29 cellular contexts compared by ENCODE assay signal in genomic region chr13:103656329-103656728, GRCh38.
"Had no signal": no experiment of that assay in that cellular context is flagged by ENCODE, and none has a peak within 500 bp of the region (broad histone marks: within the 10 kb centered on the region; RNA-seq: fewer than 3 reads in every experiment).

No MANE protein-coding gene starts in this region.

- H3K36me3 ChIP-seq: ascending aorta, breast epithelium, cardiac muscle cell, colonic mucosa had no signal

- H3K27me3 ChIP-seq: ascending aorta, breast epithelium, cardiac muscle cell, colonic mucosa had no signal

- FAIRE-seq: frontal cortex had no signal

- H3K4me1 ChIP-seq: ascending aorta, breast epithelium, colonic mucosa had no signal

- H3K4me3 Mint-ChIP-seq: activated CD4-positive, alpha-beta memory T cell treated with anti-CD3 and anti-CD28 coated beads for 36 hours; activated CD4-positive, alpha-beta T cell treated with anti-CD3 and anti-CD28 coated beads for 36 hours; activated CD4-positive, alpha-beta T cell treated with anti-CD3 and anti-CD28 coated beads, Interleukin-2, amount 10 ng/mL, durations not matched to agents 24 days and 14 days; activated CD8-positive, alpha-beta memory T cell treated with anti-CD3 and anti-CD28 coated beads, Interleukin-2, amount 10 ng/mL, durations not matched to agents 7 days and 5 days; activated CD8-positive, alpha-beta T cell treated with anti-CD3 and anti-CD28 coated beads, Interleukin-2, amount 10 ng/mL, durations not matched to agents 7 days and 5 days; activated naive CD4-positive, alpha-beta T cell treated with anti-CD3 and anti-CD28 coated beads, Interleukin-2, amount 10 ng/mL, durations not matched to agents 7 days and 5 days; activated naive CD8-positive, alpha-beta T cell treated with anti-CD3 and anti-CD28 coated beads, Interleukin-2, amount 10 ng/mL, durations not matched to agents 7 days and 5 days; activated T-helper 1 cell treated with anti-CD3 and anti-CD28 coated beads, Interleukin-12 subunit alpha, Interleukin-12 subunit beta, Interleukin-2, Interleukin-4 antibody, amounts not matched to agents 30 ng/mL and 10 ng/mL and 1 ng/mL, durations not matched to agents 14 hours and 24 hours and 36 hours; T-helper 17 cell had no signal

- DNase-seq: activated CD4-positive, alpha-beta memory T cell treated with anti-CD3 and anti-CD28 coated beads for 36 hours; activated CD4-positive, alpha-beta T cell treated with anti-CD3 and anti-CD28 coated beads for 36 hours; activated CD4-positive, alpha-beta T cell treated with anti-CD3 and anti-CD28 coated beads, Interleukin-2, amount 10 ng/mL, durations not matched to agents 24 days and 14 days; activated CD4-positive, CD25-positive, alpha-beta regulatory T cell; activated CD4-positive, CD25-positive, alpha-beta regulatory T cell treated with anti-CD3 and anti-CD28 coated beads, Interleukin-2, amount 50 U/mL, for 72 hours; activated CD8-positive, alpha-beta memory T cell treated with anti-CD3 and anti-CD28 coated beads, Interleukin-2, amount 10 ng/mL, durations not matched to agents 7 days and 5 days; activated CD8-positive, alpha-beta memory T cell treated with anti-CD3 and anti-CD28 coated beads, Interleukin-2, amount 50 U/mL, for 4 hours; activated CD8-positive, alpha-beta T cell treated with anti-CD3 and anti-CD28 coated beads, Interleukin-2, amount 10 ng/mL, durations not matched to agents 7 days and 5 days; activated gamma-delta T cell; activated naive CD4-positive, alpha-beta T cell; activated naive CD4-positive, alpha-beta T cell treated with anti-CD3 and anti-CD28 coated beads, Interleukin-2, amount 10 ng/mL, durations not matched to agents 7 days and 5 days; activated naive CD8-positive, alpha-beta T cell treated with anti-CD3 and anti-CD28 coated beads, Interleukin-2, amount 10 ng/mL, durations not matched to agents 7 days and 5 days; activated T-cell treated with anti-CD3 and anti-CD28 coated beads, Interleukin-2, amount 50 U/mL, for 1 hour; activated T-cell treated with anti-CD3 and anti-CD28 coated beads, Interleukin-2, amount 50 U/mL, for 48 hours; central memory CD4-positive, alpha-beta T cell; cerebellar nuclear complex; colonic mucosa; effector CD8-positive, alpha-beta T cell; foreskin fibroblast; head of caudate nucleus; T-helper 17 cell had no signal

- H3K27me3 Mint-ChIP-seq: activated CD4-positive, alpha-beta memory T cell treated with anti-CD3 and anti-CD28 coated beads for 36 hours; activated CD4-positive, alpha-beta T cell treated with anti-CD3 and anti-CD28 coated beads for 36 hours; activated CD4-positive, alpha-beta T cell treated with anti-CD3 and anti-CD28 coated beads, Interleukin-2, amount 10 ng/mL, durations not matched to agents 24 days and 14 days; activated CD8-positive, alpha-beta memory T cell treated with anti-CD3 and anti-CD28 coated beads, Interleukin-2, amount 10 ng/mL, durations not matched to agents 7 days and 5 days; activated naive CD4-positive, alpha-beta T cell treated with anti-CD3 and anti-CD28 coated beads, Interleukin-2, amount 10 ng/mL, durations not matched to agents 7 days and 5 days; activated naive CD8-positive, alpha-beta T cell treated with anti-CD3 and anti-CD28 coated beads, Interleukin-2, amount 10 ng/mL, durations not matched to agents 7 days and 5 days; brain; T-helper 17 cell had no signal

- H3K27ac ChIP-seq: ascending aorta, breast epithelium, cardiac muscle cell, colonic mucosa had no signal

- H3K36me3 Mint-ChIP-seq: activated CD4-positive, alpha-beta memory T cell treated with anti-CD3 and anti-CD28 coated beads for 36 hours; activated CD8-positive, alpha-beta memory T cell treated with anti-CD3 and anti-CD28 coated beads, Interleukin-2, amount 10 ng/mL, durations not matched to agents 7 days and 5 days; activated naive CD4-positive, alpha-beta T cell treated with anti-CD3 and anti-CD28 coated beads, Interleukin-2, amount 10 ng/mL, durations not matched to agents 7 days and 5 days; activated naive CD4-positive, alpha-beta T cell treated with anti-CD3 and anti-CD28 coated beads, Interleukin-2, amount 50 U/mL, for 72 hours; activated naive CD8-positive, alpha-beta T cell treated with anti-CD3 and anti-CD28 coated beads, Interleukin-2, amount 10 ng/mL, durations not matched to agents 7 days and 5 days; brain had no signal

- H3K4me3 ChIP-seq: ascending aorta, breast epithelium, cardiac muscle cell, colonic mucosa had no signal

- H3K4me1 Mint-ChIP-seq: activated CD4-positive, alpha-beta T cell treated with anti-CD3 and anti-CD28 coated beads for 36 hours; activated CD4-positive, alpha-beta T cell treated with anti-CD3 and anti-CD28 coated beads, Interleukin-2, amount 10 ng/mL, durations not matched to agents 24 days and 14 days; activated CD8-positive, alpha-beta memory T cell treated with anti-CD3 and anti-CD28 coated beads, Interleukin-2, amount 10 ng/mL, durations not matched to agents 7 days and 5 days; activated naive CD4-positive, alpha-beta T cell treated with anti-CD3 and anti-CD28 coated beads, Interleukin-2, amount 10 ng/mL, durations not matched to agents 7 days and 5 days; activated naive CD8-positive, alpha-beta T cell treated with anti-CD3 and anti-CD28 coated beads, Interleukin-2, amount 10 ng/mL, durations not matched to agents 7 days and 5 days; T-helper 17 cell had no signal

- H3K9me3 ChIP-seq: ascending aorta, breast epithelium, colonic mucosa had no signal

- ATAC-seq: activated CD4-positive, alpha-beta T cell treated with anti-CD3 and anti-CD28 coated beads for 36 hours; activated CD8-positive, alpha-beta memory T cell treated with anti-CD3 and anti-CD28 coated beads, Interleukin-2, amount 10 ng/mL, durations not matched to agents 7 days and 5 days; activated CD8-positive, alpha-beta T cell treated with anti-CD3 and anti-CD28 coated beads, Interleukin-2, amount 10 ng/mL, durations not matched to agents 7 days and 5 days; activated naive CD4-positive, alpha-beta T cell treated with anti-CD3 and anti-CD28 coated beads, Interleukin-2, amount 50 U/mL, for 72 hours; esophagus mucosa; T-helper 17 cell had no signal

- H3K27ac Mint-ChIP-seq: activated CD4-positive, alpha-beta memory T cell treated with anti-CD3 and anti-CD28 coated beads for 36 hours; activated CD4-positive, alpha-beta T cell treated with anti-CD3 and anti-CD28 coated beads for 36 hours; activated CD4-positive, alpha-beta T cell treated with anti-CD3 and anti-CD28 coated beads, Interleukin-2, amount 10 ng/mL, durations not matched to agents 24 days and 14 days; activated CD8-positive, alpha-beta memory T cell treated with anti-CD3 and anti-CD28 coated beads, Interleukin-2, amount 10 ng/mL, durations not matched to agents 7 days and 5 days; activated CD8-positive, alpha-beta T cell treated with anti-CD3 and anti-CD28 coated beads, Interleukin-2, amount 10 ng/mL, durations not matched to agents 7 days and 5 days; activated naive CD4-positive, alpha-beta T cell treated with anti-CD3 and anti-CD28 coated beads, Interleukin-2, amount 10 ng/mL, durations not matched to agents 7 days and 5 days; activated naive CD4-positive, alpha-beta T cell treated with anti-CD3 and anti-CD28 coated beads, Interleukin-2, amount 50 U/mL, for 72 hours; activated naive CD8-positive, alpha-beta T cell treated with anti-CD3 and anti-CD28 coated beads, Interleukin-2, amount 10 ng/mL, durations not matched to agents 7 days and 5 days; activated T-helper 1 cell treated with anti-CD3 and anti-CD28 coated beads, Interleukin-12 subunit alpha, Interleukin-12 subunit beta, Interleukin-2, Interleukin-4 antibody, amounts not matched to agents 30 ng/mL and 10 ng/mL and 1 ng/mL, durations not matched to agents 14 hours and 24 hours and 36 hours; T-helper 17 cell had no signal
